21 cellular contexts compared by ENCODE assay signal in genomic region chr19:8388612-8388958, GRCh38. TPM values are rescaled to one million over a fixed set of nuclear protein-coding genes. Genes with fewer than 3 reads are reported as not detected.
DNase-seq lines count a peak whose midpoint lies in the region; ATAC-seq and TF ChIP-seq lines count a peak whose summit lies in the region.
"Had no signal": no experiment of that assay in that cellular context is flagged by ENCODE, and none has a peak within 500 bp of the region (broad histone marks: within the 10 kb centered on the region; RNA-seq: fewer than 3 reads in every experiment).

No MANE protein-coding gene starts in this region.

- intact Hi-C loops in body of pancreas (cut with DNase I) = no loop called here
- intact Hi-C loops in spleen (cut with DNase I; ENCODE audit: low total_unique reads) = no loop called here

- H3K27me3 ChIP-seq in body of pancreas (no peaks in the 10 kb centered on the region), spleen (replicated peaks in 1 of 7) (no peaks in the 10 kb centered on the region)
- H3K27me3 ChIP-seq: esophagus squamous epithelium, Peyer's patch, uterus had no signal

- H3K27ac ChIP-seq in HEK293 (ENCODE audit: extremely low read depth, low read depth, low read length) (no peak overlapping the region), body of pancreas (peak overlapping the region; percentile 69 to 100 (median 100)), spleen (no peak overlapping the region)

- H3K36me3 Mint-ChIP-seq in activated T-cell treated with anti-CD3 and anti-CD28 coated beads, Interleukin-2, amount 50 U/mL, for 4 hours (ENCODE audit: insufficient read depth) = no peaks in the 10 kb centered on the region
- peaks cover 6% of the 10 kb centered on the region for H3K36me3 Mint-ChIP-seq in progenitor cell of endocrine pancreas (ENCODE audit: insufficient read depth)

- H3K4me3 Mint-ChIP-seq in activated T-cell treated with anti-CD3 and anti-CD28 coated beads, Interleukin-2, amount 50 U/mL, for 4 hours = peak overlapping the region; percentile 40
- no peak overlapping the region for H3K4me3 Mint-ChIP-seq in progenitor cell of endocrine pancreas (ENCODE audit: low read depth)

- H3K9me3 ChIP-seq in HEK293 (ENCODE audit: control insufficient read depth, insufficient read depth, low read depth, low read length) = no peaks in the 10 kb centered on the region
- H3K9me3 ChIP-seq in body of pancreas = no peaks in the 10 kb centered on the region
- peaks cover 0 to 8% (median 0%) of the 10 kb centered on the region in 8 donors for H3K9me3 ChIP-seq in spleen
- H3K9me3 ChIP-seq: esophagus squamous epithelium, uterus had no signal

- ATAC-seq in activated T-cell treated with anti-CD3 and anti-CD28 coated beads, Interleukin-2, amount 50 U/mL, for 4 hours = no peak
- ATAC-seq in body of pancreas = no peak
- ATAC-seq: activated T-helper 17 cell treated with anti-CD3 and anti-CD28 coated beads, Interleukin-2, amount 50 U/mL, for 72 hours had no signal

- TF ChIP-seq POLR2A in body of pancreas (IDR thresholded peaks at IDR 0.05) = no peak
- TF ChIP-seq POLR2A in spleen (IDR thresholded peaks at IDR 0.05) = no peak

- H3K27ac Mint-ChIP-seq in progenitor cell of endocrine pancreas = peak overlapping the region; percentile 92
- H3K27ac Mint-ChIP-seq: activated T-helper 17 cell treated with anti-CD3 and anti-CD28 coated beads, Interleukin-2, amount 50 U/mL, for 72 hours had no signal

- POLR2A ChIA-PET in HEK293 (lab: Yijun Ruan, JAX) = interaction anchor here (0.6 kb wide), 1 partner anchor 16 kb away, joined by 7 read pairs; no protein-coding TSS in a partner anchor

- DNase-seq in activated T-cell treated with anti-CD3 and anti-CD28 coated beads, Interleukin-2, amount 50 U/mL, for 4 hours = no peak
- no peak for DNase-seq in activated T-cell treated with anti-CD3 and anti-CD28 coated beads, Interleukin-2, amount 50 U/mL, for 48 hours
- DNase-seq in body of pancreas (no peak), progenitor cell of endocrine pancreas (ENCODE audit: low spot score, unreplicated experiment) (no peak), NCI-H2029 treated with DMSO at 0.1 percent for 48 hours (lab: John Stamatoyannopoulos, UW) (no peak), HPDE6-E6E7 (ENCODE audit: extremely low spot score) (no peak), spleen (no peak)
- DNase-seq: activated CD4-positive, alpha-beta T cell treated with anti-CD3 and anti-CD28 coated beads, Interleukin-2, amount 50 U/mL, for 4 hours; amniotic stem cell; effector CD4-positive, alpha-beta T cell; esophagus squamous epithelium; NCI-H1417 treated with DMSO at 0.1 percent for 48 hours; NCI-H2171; NCI-H748 treated with DMSO at 0.1 percent for 48 hours; occipital lobe; Peyer's patch; stimulated activated CD4-positive, alpha-beta T cell treated with anti-CD3 and anti-CD28 coated beads, Interleukin-2, amount 100 ng/mL, for 48 hours; uterus had no signal

- CTCF ChIA-PET in HEK293 (lab: Yijun Ruan, JAX) = no interaction called here

- H3K4me3 ChIP-seq in HEK293 (ENCODE audit: low read depth, low read length) (no peak overlapping the region), body of pancreas (no peak overlapping the region), spleen (no peak overlapping the region)

- no peaks in the 10 kb centered on the region for H3K27me3 Mint-ChIP-seq in activated T-cell treated with anti-CD3 and anti-CD28 coated beads, Interleukin-2, amount 50 U/mL, for 4 hours (ENCODE audit: low read depth)
- no peaks in the 10 kb centered on the region for H3K27me3 Mint-ChIP-seq in progenitor cell of endocrine pancreas
- H3K27me3 Mint-ChIP-seq: activated T-helper 17 cell treated with anti-CD3 and anti-CD28 coated beads, Interleukin-2, amount 50 U/mL, for 72 hours; central memory CD8-positive, alpha-beta T cell had no signal

- H3K36me3 ChIP-seq in HEK293 (ENCODE audit: control insufficient read depth in 2 of 2, insufficient read depth in 1 of 2, low read length in 2 of 2) (peaks cover 0 to 3% of the 10 kb centered on the region in 2 experiments; a peak in 1 of 3 replicates), body of pancreas (replicated peaks in 1 of 2; ENCODE audit: insufficient read depth in 1 of 2, low read depth in 2 of 2) (no peaks in the 10 kb centered on the region), spleen (peaks cover 0 to 15% (median 0%) of the 10 kb centered on the region in 6 donors)
- H3K36me3 ChIP-seq: esophagus squamous epithelium, Peyer's patch, uterus had no signal

- TF ChIP-seq CTCF in HEK293 (tag by site-specific recombination; IDR thresholded peaks at IDR 0.05) (no peak), body of pancreas (IDR thresholded peaks at IDR 0.05) (no peak), progenitor cell of endocrine pancreas (IDR thresholded peaks at IDR 0.05; ENCODE audit: unreplicated experiment) (no peak), spleen (IDR thresholded peaks at IDR 0.05 in 8 of 11, conservative IDR thresholded peaks at IDR 0.05 in 3 of 11) (no peak)

- H3K9me3 Mint-ChIP-seq in activated T-cell treated with anti-CD3 and anti-CD28 coated beads, Interleukin-2, amount 50 U/mL, for 4 hours = no peaks in the 10 kb centered on the region
- peaks cover 4% of the 10 kb centered on the region for H3K9me3 Mint-ChIP-seq in progenitor cell of endocrine pancreas (ENCODE audit: low read depth)
- H3K9me3 Mint-ChIP-seq: activated T-helper 17 cell treated with anti-CD3 and anti-CD28 coated beads, Interleukin-2, amount 50 U/mL, for 72 hours; central memory CD8-positive, alpha-beta T cell had no signal

- H3K4me1 Mint-ChIP-seq in activated T-cell treated with anti-CD3 and anti-CD28 coated beads, Interleukin-2, amount 50 U/mL, for 4 hours (ENCODE audit: low read depth) = peaks cover 17% of the 10 kb centered on the region
- H3K4me1 Mint-ChIP-seq in progenitor cell of endocrine pancreas (ENCODE audit: low read depth) = peaks cover 36% of the 10 kb centered on the region

- H3K4me1 ChIP-seq in HEK293 (ENCODE audit: control insufficient read depth, insufficient read depth, low read length) (peaks cover 3% of the 10 kb centered on the region; the same call in 1 of the 2 replicates), body of pancreas (peaks cover 82% of the 10 kb centered on the region), spleen (peaks cover 30 to 66% (median 46%) of the 10 kb centered on the region in 6 donors)

- WGBS in body of pancreas, 2 donors = 8 to 33% methylated on average over 2 of the region's 2 CpGs
- WGBS in spleen, 5 donors = 59 to 90% (median 74%) methylated on average over 2 of the region's 2 CpGs

TF ChIP-seq in HEK293, 187 proteins besides CTCF, POLR2A, EP300 and RAD21:
- TF ChIP-seq ZFP37 (tag by site-specific recombination; IDR thresholded peaks at IDR 0.05) = no peak
- no peak for TF ChIP-seq ZBTB48 (tag by site-specific recombination; IDR thresholded peaks at IDR 0.05)
- TF ChIP-seq ZBTB17 (tag by site-specific recombination; IDR thresholded peaks at IDR 0.05) = peak; percentile 5; the same call in 1 of the 2 replicates
- TF ChIP-seq ZBTB7A (tag by site-specific recombination; IDR thresholded peaks at IDR 0.05; ENCODE audit: low read depth) = no peak
- TF ChIP-seq ZNF132 (tag by site-specific recombination; IDR thresholded peaks at IDR 0.05; ENCODE audit: borderline replicate concordance) = no peak

RNA-seq across cellular contexts. Expression of gene RAB11B, which starts 1.6 kb away (rescaled TPM):
- total RNA-seq in activated T-cell treated with anti-CD3 and anti-CD28 coated beads, Interleukin-2, amount 50 U/mL, for 4 hours = 10 to 100 TPM; 69.5 to 73.9 (median 71.4) TPM
- 10 to 100 TPM; 47.7 to 50.4 TPM for total RNA-seq in body of pancreas
- 180 and 191 TPM in 2 replicates for total RNA-seq in progenitor cell of endocrine pancreas
- total RNA-seq in spleen = 100 to 1,000 TPM in 4 of 7 donors, 10 to 100 TPM in 3; 60.2 to 114 (median 100) TPM
- polyA plus RNA-seq in spleen = 100 to 1,000 TPM in 1 of 3 donors, 10 to 100 TPM in 2; 42.0 to 101 (median 42.5) TPM

RNA-seq across cellular contexts. Expression of gene MARCHF2, which starts 24.5 kb away (rescaled TPM):
- 1 to 10 TPM; 6.4 to 9.5 (median 6.7) TPM for total RNA-seq in activated T-cell treated with anti-CD3 and anti-CD28 coated beads, Interleukin-2, amount 50 U/mL, for 4 hours
- total RNA-seq in body of pancreas = 10 to 100 TPM; 32.9 to 35.9 TPM
- total RNA-seq in progenitor cell of endocrine pancreas = 21.3 and 23.0 TPM in 2 replicates
- total RNA-seq in spleen = 100 to 1,000 TPM in 3 of 7 donors, 10 to 100 TPM in 4; 52.1 to 212 (median 81.1) TPM
- polyA plus RNA-seq in spleen = 10 to 100 TPM; 33.4 to 42.8 (median 36.2) TPM

RNA-seq across cellular contexts. Expression of gene ANGPTL4, which starts 24.6 kb away (rescaled TPM):
- total RNA-seq in activated T-cell treated with anti-CD3 and anti-CD28 coated beads, Interleukin-2, amount 50 U/mL, for 4 hours = under 1 TPM in 1 of 3 donors, not detected in 2; 0.24 TPM
- total RNA-seq in body of pancreas (100 to 1,000 TPM in 1 of 2 donors, 10 to 100 TPM in 1; 68.7 to 110 TPM), progenitor cell of endocrine pancreas (0.77 and 1.1 TPM in 2 replicates), spleen (10 to 100 TPM in 4 of 7 donors, 1 to 10 TPM in 3; 1.8 to 28.3 (median 11.8) TPM)
- polyA plus RNA-seq in spleen = 1 to 10 TPM; 7.4 to 8.5 (median 7.8) TPM

RNA-seq across cellular contexts. Expression of gene KANK3, which starts 45.5 kb away (rescaled TPM):
- under 1 TPM in 2 of 3 donors, not detected in 1; 0.41 to 0.43 TPM for total RNA-seq in activated T-cell treated with anti-CD3 and anti-CD28 coated beads, Interleukin-2, amount 50 U/mL, for 4 hours
- 10 to 100 TPM in 1 of 2 donors, 1 to 10 TPM in 1; 9.1 to 25.7 TPM for total RNA-seq in body of pancreas
- total RNA-seq in progenitor cell of endocrine pancreas = 0.36 and 0.91 TPM in 2 replicates
- 10 to 100 TPM; 42.2 to 84.6 (median 54.6) TPM for total RNA-seq in spleen
- polyA plus RNA-seq in spleen = 10 to 100 TPM; 14.0 to 66.7 (median 50.3) TPM

RNA-seq across cellular contexts. Expression of gene HNRNPM, which starts 56.2 kb away (rescaled TPM):
- total RNA-seq in activated T-cell treated with anti-CD3 and anti-CD28 coated beads, Interleukin-2, amount 50 U/mL, for 4 hours = 100 to 1,000 TPM; 448 to 486 (median 453) TPM
- total RNA-seq in body of pancreas (100 to 1,000 TPM in 1 of 2 donors, 10 to 100 TPM in 1; 64.9 to 146 TPM), progenitor cell of endocrine pancreas (320 and 333 TPM in 2 replicates), spleen (100 to 1,000 TPM; 105 to 229 (median 147) TPM)
- polyA plus RNA-seq in spleen = 100 to 1,000 TPM in 1 of 3 donors, 10 to 100 TPM in 2; 77.1 to 153 (median 79.9) TPM

Comparison
In these comparisons a context has a peak if more than half of its experiments do, and no peak if none do; other contexts are left out.
1. H3K27ac ChIP-seq: peak in body of pancreas (4 of 4); none in HEK293 (single experiment) and spleen (0 of 8).